In the genomic region with DNA sequence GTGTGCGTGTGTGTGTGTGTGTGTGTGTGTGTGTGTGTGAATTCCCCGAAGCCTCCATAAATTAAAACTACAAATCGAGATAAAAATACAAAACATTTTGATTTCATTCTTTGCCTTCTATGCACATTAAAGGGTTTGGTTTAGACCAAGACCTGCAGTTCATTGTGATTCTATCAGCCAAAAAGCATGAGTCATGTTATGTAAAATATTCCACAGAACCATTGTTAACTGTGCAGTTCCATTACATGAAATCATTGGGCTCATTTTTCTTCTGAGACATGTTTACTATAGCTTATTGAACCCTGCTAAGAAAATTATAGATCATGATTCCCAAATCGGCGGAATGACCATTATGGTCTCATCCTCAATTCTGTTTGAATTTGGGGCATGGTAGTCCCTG, we compare ENCODE assay signal across 23 cellular contexts. TPM values are rescaled to one million over a fixed set of nuclear protein-coding genes. Genes with fewer than 3 reads are reported as not detected.
A peak's percentile ranks its signal among the peaks of the same experiment; 100 is the strongest.
DNase-seq lines count a peak whose midpoint lies in the region; ATAC-seq, FAIRE-seq and TF ChIP-seq lines count a peak whose summit lies in the region.
"Had no signal": no experiment of that assay in that cellular context is flagged by ENCODE, and none has a peak within 500 bp of the region (broad histone marks: within the 10 kb centered on the region; RNA-seq: fewer than 3 reads in every experiment).

No MANE protein-coding gene starts in this region.

- no peaks in the 10 kb centered on the region for H4K20me1 ChIP-seq in IMR-90 (ENCODE audit: insufficient read depth, low read length)

- in situ Hi-C loops in IMR-90 (cut with MboI; ENCODE audit: low sequenced_read_pairs): loop anchor here (10.0 to 25.0 kb wide), 4 partner anchors 135 to 1402 kb away; no protein-coding TSS in a partner anchor

- peak overlapping the region; percentile 12; the same call in 1 of the 2 replicates for H3K14ac ChIP-seq in IMR-90 (replicated peaks; ENCODE audit: low read depth, low read length)

- no peak overlapping the region for H2AFZ ChIP-seq in IMR-90 (replicated peaks; ENCODE audit: low read length, poor library complexity)

- H3K4me1 ChIP-seq in IMR-90 (ENCODE audit: control insufficient read depth, insufficient read depth, low read length) (peaks cover 14% of the 10 kb centered on the region), pancreas (no peaks in the 10 kb centered on the region), right cardiac atrium (ENCODE audit: control insufficient read depth, insufficient read depth, low read length) (no peaks in the 10 kb centered on the region)
- H3K4me1 ChIP-seq: prostate gland had no signal

- H2BK15ac ChIP-seq in IMR-90 (ENCODE audit: low read depth, low read length): no peak overlapping the region

- peaks cover 13% of the 10 kb centered on the region for H3K9me1 ChIP-seq in IMR-90 (ENCODE audit: insufficient read depth, low read length)

- no peak overlapping the region for H3K56ac ChIP-seq in IMR-90 (ENCODE audit: extremely low read depth, insufficient read depth, low read length)

- no peak overlapping the region for H3K4ac ChIP-seq in IMR-90 (ENCODE audit: low read depth, low read length)

- FAIRE-seq in pancreas (lab: Jason Lieb, UNC): no peak
- FAIRE-seq: A204.1, colon had no signal

- TF ChIP-seq RAD21 in IMR-90 (IDR thresholded peaks at IDR 0.05; ENCODE audit: low read length): no peak

- POLR2A ChIA-PET in IMR-90 (lab: Charles Lee; ENCODE audit: unreplicated experiment): no interaction called here

- no peak overlapping the region for H3K9ac ChIP-seq in IMR-90 (ENCODE audit: low read depth, low read length)

- H3K79me1 ChIP-seq in IMR-90 (ENCODE audit: low read depth in 1 of 2, low read length in 2 of 2): peaks cover 0 to 9% of the 10 kb centered on the region in 2 experiments; a peak in 2 of 4 replicates

- H3K23ac ChIP-seq in IMR-90 (ENCODE audit: low read depth, low read length): no peak overlapping the region

- H3K36me3 ChIP-seq in IMR-90 (ENCODE audit: control insufficient read depth, insufficient read depth, low read length): no peaks in the 10 kb centered on the region
- no peaks in the 10 kb centered on the region for H3K36me3 ChIP-seq in pancreas
- H3K36me3 ChIP-seq: prostate gland, SJCRH30 had no signal

- dilution Hi-C loops in IMR-90 (cut with HindIII; ENCODE audit: low sequenced_read_pairs, unreplicated experiment): no loop called here

- H2BK120ac ChIP-seq in IMR-90 (ENCODE audit: low read depth, low read length): no peak overlapping the region

- no peaks in the 10 kb centered on the region for H3K9me3 ChIP-seq in IMR-90 (ENCODE audit: control insufficient read depth, insufficient read depth, low read length)
- H3K9me3 ChIP-seq in pancreas: no peaks in the 10 kb centered on the region
- no peaks in the 10 kb centered on the region for H3K9me3 ChIP-seq in right cardiac atrium (ENCODE audit: control insufficient read depth, low read length)
- H3K9me3 ChIP-seq: gastrocnemius medialis, prostate gland, SJCRH30 had no signal

- H3K27me3 ChIP-seq in IMR-90 (ENCODE audit: control insufficient read depth, insufficient read depth, low read length) (no peaks in the 10 kb centered on the region), pancreas (no peaks in the 10 kb centered on the region), right cardiac atrium (ENCODE audit: control insufficient read depth, insufficient read depth) (no peaks in the 10 kb centered on the region)
- H3K27me3 ChIP-seq: gastrocnemius medialis, SJCRH30 had no signal

- H2AK9ac ChIP-seq in IMR-90 (replicated peaks; ENCODE audit: low read depth, low read length, poor library complexity): no peak overlapping the region

- H3K4me3 ChIP-seq in IMR-90 (ENCODE audit: insufficient read depth, low read depth, low read length): no peak overlapping the region
- H3K4me3 ChIP-seq in fibroblast of mammary gland (ENCODE audit: control insufficient read depth, low read depth, low read length): no peak overlapping the region
- H3K4me3 ChIP-seq in pancreas: no peak overlapping the region
- H3K4me3 ChIP-seq in right cardiac atrium (ENCODE audit: low read length): no peak overlapping the region
- H3K4me3 ChIP-seq: gastrocnemius medialis, prostate gland, SJCRH30 had no signal

- no peak overlapping the region for H4K91ac ChIP-seq in IMR-90 (ENCODE audit: insufficient read depth, low read depth, low read length)

- H3K27ac ChIP-seq in IMR-90 (ENCODE audit: insufficient read depth, low read length): no peak overlapping the region
- H3K27ac ChIP-seq in pancreas: no peak overlapping the region
- no peak overlapping the region for H3K27ac ChIP-seq in right cardiac atrium (ENCODE audit: low read length)
- H3K27ac ChIP-seq: prostate gland, SJCRH30 had no signal

- H2BK20ac ChIP-seq in IMR-90 (ENCODE audit: low read depth, low read length): no peak overlapping the region

- ATAC-seq in IMR-90 (ENCODE audit: low read depth): no peak
- ATAC-seq in pancreas: no peak
- ATAC-seq in right cardiac atrium: no peak
- no peak for ATAC-seq in GM18502 (IDR thresholded peaks at IDR 0.05; ENCODE audit: poor library complexity, unreplicated experiment)
- ATAC-seq: gastrocnemius medialis; natural killer cell treated with Interleukin-12 subunit alpha and Interleukin-12 subunit beta and Interleukin-15 and Interleukin-18, amount 100 ng/mL, for 72 hours; T-helper 17 cell had no signal

- TF ChIP-seq CTCF in IMR-90 (conservative IDR thresholded peaks at IDR 0.05; ENCODE audit: low read depth, low read length): no peak
- no peak for TF ChIP-seq CTCF in fibroblast of mammary gland (conservative IDR thresholded peaks at IDR 0.05; ENCODE audit: control insufficient read depth, insufficient read depth, low read depth, low read length)
- TF ChIP-seq CTCF in pancreas (IDR thresholded peaks at IDR 0.05): no peak

- intact Hi-C loops in IMR-90 (cut with micrococcal nuclease) (no loop called here), pancreas (cut with DNase I) (no loop called here), right cardiac atrium (cut with DNase I) (loop anchor here in 1 of 4 donors (10.0 kb wide), 1 partner anchor 85 kb away; no protein-coding TSS in a partner anchor)

- CTCF ChIA-PET in IMR-90 (lab: Yijun Ruan, JAX): interaction anchor here (0.6 kb wide), 1 partner anchor 104 kb away, joined by 3 read pairs; no protein-coding TSS in a partner anchor

- DNase-seq in A172 (ENCODE audit: low spot score): peak; percentile 54
- DNase-seq in IMR-90: peak; percentile 65
- peak; percentile 67 for DNase-seq in astrocyte of the hippocampus (ENCODE audit: low read depth, low spot score)
- peak; percentile 54 for DNase-seq in fibroblast of mammary gland (ENCODE audit: low read depth)
- DNase-seq in pancreas: no peak
- no peak for DNase-seq in right cardiac atrium
- no peak for DNase-seq in iPS-NIHi7 (ENCODE audit: extremely low spot score)
- DNase-seq: activated CD4-positive, alpha-beta T cell treated with anti-CD3 and anti-CD28 coated beads, Interleukin-2, amount 50 U/mL, for 1 hour; activated CD8-positive, alpha-beta memory T cell treated with anti-CD3 and anti-CD28 coated beads, Interleukin-2, amount 50 U/mL, for 4 hours; activated gamma-delta T cell; C1 segment of cervical spinal cord; gastrocnemius medialis; Karpas-422; NCI-H1105; NCI-H774; SJCRH30; stimulated activated CD8-positive, alpha-beta memory T cell treated with anti-CD3 and anti-CD28 coated beads, Interleukin-4, amount 100 ng/mL, for 48 hours; T-helper 17 cell had no signal

- peak overlapping the region; percentile 57; the same call in 1 of the 2 replicates for H3K18ac ChIP-seq in IMR-90 (ENCODE audit: low read depth, low read length)

- TF ChIP-seq POLR2A in IMR-90 (IDR thresholded peaks at IDR 0.05; ENCODE audit: low read depth, low read length): no peak

- BruUV-seq in IMR-90 (replicated peaks; lab: Mats Ljungman, UMichigan): no TSS peak

- H4K5ac ChIP-seq in IMR-90 (ENCODE audit: low read depth, low read length): no peak overlapping the region

- H4K8ac ChIP-seq in IMR-90 (ENCODE audit: low read depth in 2 of 2, low read length in 2 of 2): no peak overlapping the region

- H2BK5ac ChIP-seq in IMR-90 (ENCODE audit: low read depth, low read length, poor library complexity, severe bottlenecking): no peak overlapping the region

- WGBS in IMR-90 (ENCODE audit: extremely low coverage in 2 of 2, insufficient read length in 1 of 2), 2 experiments: no CpG with 5 or more reads among the region's 5 CpGs
- WGBS in pancreas, 2 donors: 70 to 82% methylated on average over 5 of the region's 5 CpGs
- 85% methylated on average over 5 of the region's 5 CpGs for WGBS in right cardiac atrium

- no peak overlapping the region for H3K4me2 ChIP-seq in IMR-90 (ENCODE audit: low read depth, low read length)

- 0 out of 2 replicates have a peak overlapping the region, but pooled peaks have one; percentile 46 for H2AK5ac ChIP-seq in IMR-90 (ENCODE audit: low read depth, low read length)

TF ChIP-seq in IMR-90, 13 proteins besides CTCF, POLR2A, EP300 and RAD21:
- TF ChIP-seq, protein P1, sequence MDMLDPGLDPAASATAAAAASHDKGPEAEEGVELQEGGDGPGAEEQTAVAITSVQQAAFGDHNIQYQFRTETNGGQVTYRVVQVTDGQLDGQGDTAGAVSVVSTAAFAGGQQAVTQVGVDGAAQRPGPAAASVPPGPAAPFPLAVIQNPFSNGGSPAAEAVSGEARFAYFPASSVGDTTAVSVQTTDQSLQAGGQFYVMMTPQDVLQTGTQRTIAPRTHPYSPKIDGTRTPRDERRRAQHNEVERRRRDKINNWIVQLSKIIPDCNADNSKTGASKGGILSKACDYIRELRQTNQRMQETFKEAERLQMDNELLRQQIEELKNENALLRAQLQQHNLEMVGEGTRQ (IDR thresholded peaks at IDR 0.05; ENCODE audit: low read depth, low read length): no peak
- TF ChIP-seq FOS (IDR thresholded peaks at IDR 0.05; ENCODE audit: low read depth, low read length): peak; percentile 53

RNA-seq across cellular contexts. Expression of gene CAVIN4, which starts 11.7 kb away (rescaled TPM):
- total RNA-seq in A172 (2014; rRNA removed; shearing (Covaris generic)): 1.1 and 2.4 TPM in 2 replicates
- total RNA-seq in IMR-90 (2012; rRNA removed) (2.2 and 4.2 TPM in 2 replicates), pancreas (under 1 TPM in 5 of 6 donors, not detected in 1; 0.06 to 0.19 (median 0.09) TPM), right cardiac atrium (10 to 100 TPM; 22.7 to 60.2 (median 48.0) TPM)
- polyA plus RNA-seq in IMR-90 (2012; rRNA removed) (2.3 and 2.6 TPM in 2 replicates), pancreas (under 1 TPM; 0.08 to 0.09 TPM), right cardiac atrium (14.9 TPM)
- polyA plus RNA-seq in IMR-90 (2012; cell fraction: cytosol; rRNA removed): 0.29 and 0.53 TPM in 2 replicates
- 0.54 and 2.8 TPM in 2 replicates for polyA plus RNA-seq in IMR-90 (2012; cell fraction: nucleus; rRNA removed; ENCODE audit: low replicate concordance)

Comparison
In these comparisons a context has a peak if more than half of its experiments do, and no peak if none do; other contexts are left out.
1. DNase-seq: peak in A172 (single experiment), IMR-90 (single experiment), astrocyte of the hippocampus (single experiment) and fibroblast of mammary gland (single experiment); none in pancreas (0 of 6), right cardiac atrium (0 of 3) and iPS-NIHi7 (single experiment).